ENCODE assay signal across 22 cellular contexts in the genomic region with DNA sequence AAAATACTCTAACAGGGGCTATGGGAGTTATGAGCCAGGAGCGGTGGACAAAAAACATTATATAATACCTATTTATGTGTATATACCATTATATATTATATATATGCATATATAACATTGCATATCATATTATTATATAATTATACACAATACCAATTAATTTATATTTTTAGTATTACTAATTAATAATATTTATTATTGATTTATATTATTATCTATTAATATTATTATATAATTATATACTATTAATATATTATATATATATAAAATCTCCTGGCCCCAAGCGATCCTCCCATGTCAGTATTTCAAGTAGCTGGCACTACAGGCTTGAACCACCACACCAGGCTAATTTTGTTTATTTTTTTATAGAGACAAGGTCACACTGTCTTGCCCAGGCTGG.
"Had no signal": no experiment of that assay in that cellular context is flagged by ENCODE, and none has a peak within 500 bp of the region (broad histone marks: within the 10 kb centered on the region; RNA-seq: fewer than 3 reads in every experiment).

No MANE protein-coding gene starts in this region.

- DNase-seq: hippocampal formation; left colon; left lung; lower lobe of right lung; mammary epithelial cell; mesenchymal stem cell; naive thymus-derived CD8-positive, alpha-beta T cell; nucleus accumbens; right cardiac atrium; stimulated activated CD4-positive, alpha-beta T cell treated with anti-CD3 and anti-CD28 coated beads, Interleukin-1b, Interleukin-23, amount 100 ng/mL, for 48 hours; stimulated activated CD4-positive, alpha-beta T cell treated with anti-CD3 and anti-CD28 coated beads, Interleukin-2, amount 100 ng/mL, for 48 hours; stimulated activated CD4-positive, alpha-beta T cell treated with anti-CD3 and anti-CD28 coated beads, Interleukin-4, amount 100 ng/mL, for 4 hours; stimulated activated CD8-positive, alpha-beta memory T cell treated with anti-CD3 and anti-CD28 coated beads, Interleukin-4, amount 100 ng/mL, for 48 hours; stimulated activated naive CD4-positive, alpha-beta T cell treated with Interleukin-2 at 50 U/mL for 16 hours; stimulated activated naive CD8-positive, alpha-beta T cell treated with anti-CD3 and anti-CD28 coated beads, Interleukin-15, amount 100 ng/mL, for 72 hours; substantia nigra; uterus had no signal

- H3K27me3 ChIP-seq: left lung, tibial nerve, uterus had no signal

- H3K4me1 ChIP-seq: left lung, lower lobe of right lung, tibial nerve, uterus had no signal

- ATAC-seq: left colon; left lung; lower lobe of right lung; naive thymus-derived CD8-positive, alpha-beta T cell; right cardiac atrium; sciatic nerve; stimulated activated memory B cell treated with anti-CD40 and anti-IgM and Interleukin-4, amounts not matched to agents 10 μg/mL and 1 μg/mL and 100 μg/mL, for 72 hours; stimulated activated naive CD8-positive, alpha-beta T cell treated with anti-CD3 and anti-CD28 coated beads, Interleukin-15, amount 100 ng/mL, for 72 hours had no signal

- H3K9me3 ChIP-seq: left lung, lower lobe of right lung, uterus had no signal

- H3K36me3 ChIP-seq: left lung, lower lobe of right lung, tibial nerve, uterus had no signal

- H3K27ac ChIP-seq: left lung, lower lobe of right lung, skin epidermis, tibial nerve, uterus had no signal

- H3K4me3 ChIP-seq: left lung, lower lobe of right lung, skin epidermis, tibial nerve, uterus had no signal

- FAIRE-seq: keratinocyte had no signal
